Comparison of ENCODE assay signal across 1 cellular context in the genomic region with DNA sequence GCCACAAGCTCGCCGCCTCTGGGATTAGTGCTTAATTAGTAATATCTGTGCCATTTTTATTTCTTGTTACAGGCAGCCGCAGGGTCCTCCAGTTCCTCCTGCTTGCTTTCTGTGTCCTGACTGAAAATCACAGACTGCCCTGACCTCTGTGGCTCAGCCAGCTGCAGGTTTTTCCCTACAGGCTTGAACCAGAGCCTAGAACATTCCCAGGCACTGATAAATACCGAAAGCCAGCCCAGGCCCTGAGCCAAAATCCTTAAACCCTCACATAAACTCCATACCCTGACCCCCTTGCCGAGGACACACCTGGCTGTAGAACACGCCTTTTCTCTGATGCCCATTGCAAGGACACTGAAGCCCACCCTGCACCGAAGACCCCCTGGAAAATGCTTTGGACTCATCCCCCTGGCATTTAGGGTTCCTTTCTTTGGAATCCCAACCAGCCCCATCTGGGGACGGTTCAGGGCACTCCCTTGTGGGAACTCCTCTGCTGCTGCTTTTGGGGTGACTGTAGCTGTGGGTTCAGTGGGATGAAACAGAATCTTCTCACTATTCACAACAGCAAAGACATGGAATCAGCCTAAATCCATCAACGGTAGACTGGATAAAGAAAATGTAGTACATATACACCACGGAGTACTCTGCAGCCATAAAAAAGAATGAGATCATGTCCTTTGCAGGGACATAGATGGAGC.
TF ChIP-seq lines count a peak whose summit lies in the region.

No MANE protein-coding gene starts in this region.

TF ChIP-seq in HEK293, 187 proteins besides CTCF, POLR2A, EP300 and RAD21 (continued from another document):
- TF ChIP-seq, protein P1, sequence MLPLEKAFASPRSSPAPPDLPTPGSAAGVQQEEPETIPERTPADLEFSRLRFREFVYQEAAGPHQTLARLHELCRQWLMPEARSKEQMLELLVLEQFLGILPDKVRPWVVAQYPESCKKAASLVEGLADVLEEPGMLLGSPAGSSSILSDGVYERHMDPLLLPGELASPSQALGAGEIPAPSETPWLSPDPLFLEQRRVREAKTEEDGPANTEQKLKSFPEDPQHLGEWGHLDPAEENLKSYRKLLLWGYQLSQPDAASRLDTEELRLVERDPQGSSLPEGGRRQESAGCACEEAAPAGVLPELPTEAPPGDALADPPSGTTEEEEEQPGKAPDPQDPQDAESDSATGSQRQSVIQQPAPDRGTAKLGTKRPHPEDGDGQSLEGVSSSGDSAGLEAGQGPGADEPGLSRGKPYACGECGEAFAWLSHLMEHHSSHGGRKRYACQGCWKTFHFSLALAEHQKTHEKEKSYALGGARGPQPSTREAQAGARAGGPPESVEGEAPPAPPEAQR (tag by site-specific recombination; IDR thresholded peaks at IDR 0.05) = no peak
- TF ChIP-seq ZNF843 (tag by site-specific recombination; IDR thresholded peaks at IDR 0.05) = no peak
- TF ChIP-seq ZNF10 (tag by site-specific recombination; IDR thresholded peaks at IDR 0.05) = no peak
